Comparison of ENCODE assay signal across 1 cellular context in the genomic region with DNA sequence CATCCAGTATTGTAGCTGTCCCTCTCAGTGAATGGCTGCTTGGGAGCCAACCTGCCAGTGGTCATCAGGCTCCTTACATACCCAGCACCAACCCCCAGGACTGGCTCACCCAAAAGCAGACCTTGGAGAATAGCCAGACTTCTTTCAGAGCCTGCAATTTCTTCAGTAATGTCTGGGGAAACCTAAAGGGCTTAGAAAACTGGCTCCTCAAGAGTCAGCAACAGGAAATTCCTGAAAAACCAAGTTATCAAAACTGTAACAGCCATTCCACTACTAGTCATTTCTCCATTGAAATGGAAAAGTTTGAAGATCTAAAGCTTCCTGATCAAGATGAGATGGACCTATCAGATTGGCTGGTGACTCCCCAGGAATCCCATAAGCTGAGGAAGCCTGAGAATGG.
TF ChIP-seq lines count a peak whose summit lies in the region.

No MANE protein-coding gene starts in this region.

TF ChIP-seq in IMR-90, 13 proteins besides CTCF, POLR2A, EP300 and RAD21 (continued from another document):
- no peak for TF ChIP-seq RFX5 (IDR thresholded peaks at IDR 0.05; ENCODE audit: low read depth, low read length)
- TF ChIP-seq NFE2L2 (IDR thresholded peaks at IDR 0.05; ENCODE audit: low read depth, low read length): no peak
- TF ChIP-seq BHLHE40 (IDR thresholded peaks at IDR 0.05; ENCODE audit: low read depth, low read length): no peak
- TF ChIP-seq, protein P1, sequence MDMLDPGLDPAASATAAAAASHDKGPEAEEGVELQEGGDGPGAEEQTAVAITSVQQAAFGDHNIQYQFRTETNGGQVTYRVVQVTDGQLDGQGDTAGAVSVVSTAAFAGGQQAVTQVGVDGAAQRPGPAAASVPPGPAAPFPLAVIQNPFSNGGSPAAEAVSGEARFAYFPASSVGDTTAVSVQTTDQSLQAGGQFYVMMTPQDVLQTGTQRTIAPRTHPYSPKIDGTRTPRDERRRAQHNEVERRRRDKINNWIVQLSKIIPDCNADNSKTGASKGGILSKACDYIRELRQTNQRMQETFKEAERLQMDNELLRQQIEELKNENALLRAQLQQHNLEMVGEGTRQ (IDR thresholded peaks at IDR 0.05; ENCODE audit: low read depth, low read length): no peak
- no peak for TF ChIP-seq MAZ (IDR thresholded peaks at IDR 0.05; ENCODE audit: borderline replicate concordance, low read depth, low read length)
- TF ChIP-seq CEBPB (IDR thresholded peaks at IDR 0.05; ENCODE audit: low read depth, low read length): no peak
